ENCODE assay signal across 13 cellular contexts in the genomic region with DNA sequence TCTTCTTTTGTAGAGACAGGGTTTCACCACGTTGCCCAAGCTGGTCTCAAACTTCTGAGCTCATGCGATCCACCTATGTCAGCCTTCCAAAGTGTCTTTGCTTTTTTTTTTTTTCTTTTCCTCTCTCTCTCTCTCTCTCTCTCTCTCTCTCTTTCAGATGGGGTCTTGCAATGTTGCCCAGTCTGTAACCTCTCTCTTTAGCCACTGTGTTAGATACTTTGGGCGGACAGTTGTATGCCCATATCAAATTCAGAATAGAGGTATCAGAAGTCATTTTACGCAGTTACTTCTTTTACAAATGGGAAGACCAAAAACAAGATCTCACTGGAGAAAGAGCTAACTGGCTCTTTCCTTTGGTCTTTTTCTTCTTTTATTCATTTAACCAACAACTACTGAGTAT. TPM values are rescaled to one million over a fixed set of nuclear protein-coding genes. Genes with fewer than 3 reads are reported as not detected.
A peak's percentile ranks its signal among the peaks of the same experiment; 100 is the strongest.
DNase-seq lines count a peak whose midpoint lies in the region; ATAC-seq and TF ChIP-seq lines count a peak whose summit lies in the region.
"Had no signal": no experiment of that assay in that cellular context is flagged by ENCODE, and none has a peak within 500 bp of the region (broad histone marks: within the 10 kb centered on the region; RNA-seq: fewer than 3 reads in every experiment).

No MANE protein-coding gene starts in this region.

- WGBS in upper lobe of left lung, 2 donors = 94 to 97% methylated on average over 4 of the region's 4 CpGs

- TF ChIP-seq EP300 in upper lobe of left lung (IDR thresholded peaks at IDR 0.05) = no peak

- peaks cover 18 to 31% of the 10 kb centered on the region in 2 donors for H3K4me1 Mint-ChIP-seq in natural killer cell treated with Interleukin-12 subunit alpha and Interleukin-12 subunit beta and Interleukin-15 and Interleukin-18, amount 100 ng/mL, for 72 hours (ENCODE audit: low read depth in 2 of 2)

- H3K4me3 Mint-ChIP-seq in natural killer cell treated with Interleukin-12 subunit alpha and Interleukin-12 subunit beta and Interleukin-15 and Interleukin-18, amount 100 ng/mL, for 72 hours = peak overlapping the region; percentile 67
- H3K4me3 Mint-ChIP-seq: activated naive CD8-positive, alpha-beta T cell treated with anti-CD3 and anti-CD28 coated beads for 36 hours had no signal

- DNase-seq in activated naive CD4-positive, alpha-beta T cell treated with anti-CD3 and anti-CD28 coated beads, Interleukin-2, amount 50 U/mL, for 72 hours (ENCODE audit: low spot score in 2 of 2) = no peak
- DNase-seq in activated naive CD4-positive, alpha-beta T cell treated with Interleukin-2 at 50 U/mL for 16 hours = no peak
- DNase-seq in choroid plexus epithelial cell (ENCODE audit: low read depth) (no peak), upper lobe of left lung (no peak), iPS-NIHi7 (ENCODE audit: extremely low spot score) (no peak), NCI-H1417 (lab: John Stamatoyannopoulos, UW) (no peak)
- no peak for DNase-seq in natural killer cell treated with Interleukin-12 subunit alpha and Interleukin-12 subunit beta and Interleukin-15 and Interleukin-18, amount 100 ng/mL, for 72 hours (ENCODE audit: low spot score)
- DNase-seq: activated CD4-positive, alpha-beta T cell treated with anti-CD3 and anti-CD28 coated beads for 4 hours; activated naive CD8-positive, alpha-beta T cell treated with anti-CD3 and anti-CD28 coated beads for 36 hours; EL; NCI-H2171 treated with DMSO at 0.1 percent for 48 hours; small intestine had no signal

- no peaks in the 10 kb centered on the region for H3K9me3 ChIP-seq in upper lobe of left lung

- H3K27ac Mint-ChIP-seq in activated naive CD4-positive, alpha-beta T cell treated with anti-CD3 and anti-CD28 coated beads, Interleukin-2, amount 50 U/mL, for 72 hours = peak overlapping the region; percentile 35 to 72
- H3K27ac Mint-ChIP-seq in natural killer cell treated with Interleukin-12 subunit alpha and Interleukin-12 subunit beta and Interleukin-15 and Interleukin-18, amount 100 ng/mL, for 72 hours = peak overlapping the region; percentile 70 to 81
- H3K27ac Mint-ChIP-seq: activated naive CD8-positive, alpha-beta T cell treated with anti-CD3 and anti-CD28 coated beads for 36 hours had no signal

- TF ChIP-seq POLR2A in upper lobe of left lung (IDR thresholded peaks at IDR 0.05) = no peak

- H3K27me3 Mint-ChIP-seq in natural killer cell treated with Interleukin-12 subunit alpha and Interleukin-12 subunit beta and Interleukin-15 and Interleukin-18, amount 100 ng/mL, for 72 hours = no peaks in the 10 kb centered on the region
- H3K27me3 Mint-ChIP-seq: activated naive CD8-positive, alpha-beta T cell treated with anti-CD3 and anti-CD28 coated beads for 36 hours had no signal

- H3K4me3 ChIP-seq in choroid plexus epithelial cell (ENCODE audit: low read depth, low read length) (peak overlapping the region; percentile 37), upper lobe of left lung (no peak overlapping the region)

- no peak for ATAC-seq in activated naive CD4-positive, alpha-beta T cell treated with anti-CD3 and anti-CD28 coated beads, Interleukin-2, amount 50 U/mL, for 72 hours
- no peak for ATAC-seq in natural killer cell treated with Interleukin-12 subunit alpha and Interleukin-12 subunit beta and Interleukin-15 and Interleukin-18, amount 100 ng/mL, for 72 hours
- no peak for ATAC-seq in upper lobe of left lung (ENCODE audit: low FRiP score in 2 of 2)
- ATAC-seq in GM19455 (IDR thresholded peaks at IDR 0.05; ENCODE audit: unreplicated experiment) = no peak

- no peaks in the 10 kb centered on the region for H3K27me3 ChIP-seq in upper lobe of left lung

- peaks cover 7 to 32% (median 24%) of the 10 kb centered on the region in 4 donors for H3K4me1 ChIP-seq in upper lobe of left lung

- peaks cover 0 to 8% of the 10 kb centered on the region in 2 donors for H3K9me3 Mint-ChIP-seq in activated naive CD4-positive, alpha-beta T cell treated with anti-CD3 and anti-CD28 coated beads, Interleukin-2, amount 50 U/mL, for 72 hours
- H3K9me3 Mint-ChIP-seq in natural killer cell treated with Interleukin-12 subunit alpha and Interleukin-12 subunit beta and Interleukin-15 and Interleukin-18, amount 100 ng/mL, for 72 hours = no peaks in the 10 kb centered on the region
- H3K9me3 Mint-ChIP-seq: activated naive CD8-positive, alpha-beta T cell treated with anti-CD3 and anti-CD28 coated beads for 36 hours had no signal

- H3K27ac ChIP-seq in upper lobe of left lung = peak overlapping the region; percentile 76 to 80 (median 78)

- peaks cover 4 to 10% (median 7%) of the 10 kb centered on the region in 4 donors for H3K36me3 ChIP-seq in upper lobe of left lung

- H3K36me3 Mint-ChIP-seq in activated naive CD4-positive, alpha-beta T cell treated with anti-CD3 and anti-CD28 coated beads, Interleukin-2, amount 50 U/mL, for 72 hours = peaks cover 0 to 7% of the 10 kb centered on the region in 2 donors
- no peaks in the 10 kb centered on the region for H3K36me3 Mint-ChIP-seq in natural killer cell treated with Interleukin-12 subunit alpha and Interleukin-12 subunit beta and Interleukin-15 and Interleukin-18, amount 100 ng/mL, for 72 hours

- TF ChIP-seq CTCF in choroid plexus epithelial cell (conservative IDR thresholded peaks at IDR 0.05; ENCODE audit: low read depth, low read length) (no peak), upper lobe of left lung (IDR thresholded peaks at IDR 0.05) (no peak)

RNA-seq across cellular contexts. Expression of a gene that starts 6.7 kb away (rescaled TPM):
- 10 to 100 TPM; 25.0 to 34.2 TPM for total RNA-seq in activated naive CD4-positive, alpha-beta T cell treated with anti-CD3 and anti-CD28 coated beads, Interleukin-2, amount 50 U/mL, for 72 hours
- total RNA-seq in natural killer cell treated with Interleukin-12 subunit alpha and Interleukin-12 subunit beta and Interleukin-15 and Interleukin-18, amount 100 ng/mL, for 72 hours = 10 to 100 TPM; 11.2 to 13.9 TPM
- total RNA-seq in upper lobe of left lung = 10 to 100 TPM; 25.1 to 70.9 (median 63.7) TPM

RNA-seq across cellular contexts. Expression of a gene that starts 41.4 kb away (rescaled TPM):
- not detected for total RNA-seq in activated naive CD4-positive, alpha-beta T cell treated with anti-CD3 and anti-CD28 coated beads, Interleukin-2, amount 50 U/mL, for 72 hours
- not detected for total RNA-seq in natural killer cell treated with Interleukin-12 subunit alpha and Interleukin-12 subunit beta and Interleukin-15 and Interleukin-18, amount 100 ng/mL, for 72 hours
- total RNA-seq in upper lobe of left lung = 1 to 10 TPM in 1 of 6 donors, under 1 TPM in 1, not detected in 4; 0.66 to 2.1 TPM
- total RNA-seq: activated naive CD8-positive, alpha-beta T cell treated with anti-CD3 and anti-CD28 coated beads for 36 hours had no signal

RNA-seq across cellular contexts. Expression of a gene that starts 50.8 kb away (rescaled TPM):
- 10 to 100 TPM in 1 of 2 donors, 1 to 10 TPM in 1; 6.2 to 17.2 TPM for total RNA-seq in activated naive CD4-positive, alpha-beta T cell treated with anti-CD3 and anti-CD28 coated beads, Interleukin-2, amount 50 U/mL, for 72 hours
- 10 to 100 TPM in 1 of 2 donors, 1 to 10 TPM in 1; 7.2 to 10.1 TPM for total RNA-seq in natural killer cell treated with Interleukin-12 subunit alpha and Interleukin-12 subunit beta and Interleukin-15 and Interleukin-18, amount 100 ng/mL, for 72 hours
- 10 to 100 TPM in 1 of 6 donors, 1 to 10 TPM in 5; 3.1 to 16.2 (median 8.8) TPM for total RNA-seq in upper lobe of left lung
